8 cellular contexts compared by ENCODE assay signal in genomic region chr18:36572135-36572856, GRCh38.
DNase-seq lines count a peak whose midpoint lies in the region; ATAC-seq and TF ChIP-seq lines count a peak whose summit lies in the region.

No MANE protein-coding gene starts in this region.

- H3K27me3 ChIP-seq in breast epithelium (no peaks in the 10 kb centered on the region), aorta (ENCODE audit: control insufficient read depth in 1 of 2, insufficient read depth in 2 of 2, low read length in 1 of 2) (no peaks in the 10 kb centered on the region)

- peak; percentile 67 for ATAC-seq in aorta (ENCODE audit: low FRiP score)
- no peak for ATAC-seq in HG02938 (IDR thresholded peaks at IDR 0.05; ENCODE audit: unreplicated experiment)

- TF ChIP-seq POLR2A in breast epithelium (IDR thresholded peaks at IDR 0.05): no peak

- H3K4me3 ChIP-seq in breast epithelium (no peak overlapping the region), aorta (ENCODE audit: low read length in 2 of 2) (no peak overlapping the region)

- TF ChIP-seq CTCF in breast epithelium (IDR thresholded peaks at IDR 0.05): peak in 2 of 3 donors; percentile 33 to 53

- DNase-seq in DMS53 treated with DMSO at 0.1 percent for 48 hours (lab: John Stamatoyannopoulos, UW; ENCODE audit: unreplicated experiment) (peak; percentile 39), H4 (ENCODE audit: low spot score) (peak; percentile 36), NCI-H460 (ENCODE audit: extremely low read depth, low read depth) (peak; percentile 5), breast epithelium (ENCODE audit: low spot score in 2 of 2) (peak in 1 of 2 donors; percentile 54), left kidney (ENCODE audit: low read depth, low spot score) (peak; percentile 85), aorta (no peak)
- no peak for DNase-seq in effector CD8-positive, alpha-beta T cell (lab: John Stamatoyannopoulos, UW)

- H3K27ac ChIP-seq in breast epithelium (peak overlapping the region in 1 of 2 donors; percentile 23), aorta (ENCODE audit: low read depth in 1 of 2, low read length in 2 of 2) (no peak overlapping the region)

- intact Hi-C loops in breast epithelium (cut with DNase I; ENCODE audit: low total_unique reads): no loop called here
- intact Hi-C loops in aorta (cut with DNase I): loop anchor here (2.0 to 10.0 kb wide), 4 partner anchors 127 to 475 kb away; partner anchors contain the start of gene FHOD3 (in 2 of the 2)

- H3K9me3 ChIP-seq in breast epithelium: no peaks in the 10 kb centered on the region
- H3K9me3 ChIP-seq in aorta (ENCODE audit: control insufficient read depth, low read length): no peaks in the 10 kb centered on the region

- H3K4me1 ChIP-seq in breast epithelium: no peaks in the 10 kb centered on the region
- H3K4me1 ChIP-seq in aorta (ENCODE audit: control insufficient read depth in 1 of 2, insufficient read depth in 2 of 2, low read length in 2 of 2): no peaks in the 10 kb centered on the region

- H3K36me3 ChIP-seq in breast epithelium: no peaks in the 10 kb centered on the region
- H3K36me3 ChIP-seq in aorta (ENCODE audit: control insufficient read depth in 1 of 2, insufficient read depth in 2 of 2, low read length in 1 of 2): no peaks in the 10 kb centered on the region

- WGBS in aorta, 2 donors: 19 to 20% methylated on average over 10 of the region's 10 CpGs

Comparison
In these comparisons a context has a peak if more than half of its experiments do, and no peak if none do; other contexts are left out.
1. DNase-seq: peak in DMS53 treated with DMSO at 0.1 percent for 48 hours (single experiment), H4 (single experiment), NCI-H460 (single experiment) and left kidney (single experiment); none in aorta (0 of 2) and effector CD8-positive, alpha-beta T cell (single experiment).